25 cellular contexts compared by ENCODE assay signal in the genomic region with DNA sequence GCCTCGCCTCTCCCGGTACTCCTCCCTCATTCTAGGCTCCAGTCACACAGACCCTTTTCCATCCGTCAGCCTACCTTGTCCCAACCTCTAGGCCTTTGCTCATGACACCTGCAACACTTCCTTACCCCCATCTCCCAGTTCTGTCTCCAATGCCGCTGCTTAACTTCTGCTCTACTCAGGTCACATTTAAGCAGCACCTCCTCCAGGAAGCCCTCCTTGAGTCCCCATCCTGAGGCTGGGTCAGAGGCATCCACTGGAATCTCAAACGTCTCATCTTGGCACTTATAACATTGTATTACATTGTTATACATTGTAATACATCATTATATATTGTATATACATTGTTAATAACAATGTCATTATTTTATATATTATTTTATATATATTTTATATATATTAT. TPM values are rescaled to one million over a fixed set of nuclear protein-coding genes. Genes with fewer than 3 reads are reported as not detected.
DNase-seq lines count a peak whose midpoint lies in the region; ATAC-seq and TF ChIP-seq lines count a peak whose summit lies in the region.
"Had no signal": no experiment of that assay in that cellular context is flagged by ENCODE, and none has a peak within 500 bp of the region (broad histone marks: within the 10 kb centered on the region; RNA-seq: fewer than 3 reads in every experiment).

No MANE protein-coding gene starts in this region.

- H3K27me3 ChIP-seq in CD4-positive, alpha-beta T cell (ENCODE audit: control insufficient read depth, insufficient read depth, low read length), result no peaks in the 10 kb centered on the region
- H3K27me3 ChIP-seq in OCI-LY1 (ENCODE audit: insufficient read depth, low read length) (no peaks in the 10 kb centered on the region), neural progenitor cell (peaks cover 13% of the 10 kb centered on the region), BE2C (no peaks in the 10 kb centered on the region)
- H3K27me3 ChIP-seq: MG63 had no signal

- H3K4me1 Mint-ChIP-seq in CD4-positive, alpha-beta T cell (ENCODE audit: low read depth), result peaks cover 29% of the 10 kb centered on the region
- H3K4me1 Mint-ChIP-seq in WTC11 (peaks cover 7% of the 10 kb centered on the region), neural progenitor cell (peaks cover 12% of the 10 kb centered on the region)

- H3K9me2 ChIP-seq in OCI-LY1 (ENCODE audit: low read depth, low read length), result no peaks in the 10 kb centered on the region
- H3K9me2 ChIP-seq: SK-N-SH had no signal

- H4K20me1 ChIP-seq in OCI-LY1 (ENCODE audit: insufficient read depth, low read length), result no peaks in the 10 kb centered on the region
- H4K20me1 ChIP-seq in neural progenitor cell (ENCODE audit: low read depth), result no peaks in the 10 kb centered on the region

- peak overlapping the region; percentile 65 for H3K27ac Mint-ChIP-seq in CD4-positive, alpha-beta T cell
- H3K27ac Mint-ChIP-seq in WTC11, result no peak overlapping the region
- peak overlapping the region; percentile 7 for H3K27ac Mint-ChIP-seq in neural progenitor cell
- H3K27ac Mint-ChIP-seq: HFFc6 had no signal

- H3K27me3 Mint-ChIP-seq in CD4-positive, alpha-beta T cell, result no peaks in the 10 kb centered on the region
- H3K27me3 Mint-ChIP-seq in WTC11 (ENCODE audit: low read depth) (no peaks in the 10 kb centered on the region; the same call in 1 of the 2 replicates), neural progenitor cell (ENCODE audit: insufficient read depth, low read depth) (peaks cover 29% of the 10 kb centered on the region)

- no peak overlapping the region for H3K27ac ChIP-seq in CD4-positive, alpha-beta T cell (ENCODE audit: low read depth, low read length)
- peak overlapping the region; percentile 87 for H3K27ac ChIP-seq in OCI-LY1 (ENCODE audit: low read depth, low read length, poor library complexity, severe bottlenecking)
- no peak overlapping the region for H3K27ac ChIP-seq in neural progenitor cell

- no peak for DNase-seq in CD4-positive, alpha-beta T cell
- DNase-seq in WTC11 (ENCODE audit: low spot score) (no peak), neural progenitor cell (ENCODE audit: low spot score) (no peak), superior temporal gyrus (ENCODE audit: extremely low spot score) (no peak), BE2C (no peak), Kasumi-1 (lab: John Stamatoyannopoulos, UW) (no peak)
- DNase-seq: AML-193, DMS53, H7, HFFc6, IMR-90, MG63, NCI-H1417, NCI-H187 treated with DMSO at 0.1 percent for 48 hours, NCI-H2107, NCI-H446 treated with DMSO at 0.1 percent for 48 hours, NCI-H526 treated with DMSO at 0.1 percent for 48 hours, SIG-M5, SK-N-SH had no signal

- POLR2A ChIA-PET in CD4-positive, alpha-beta T cell (lab: Charles Lee), result interaction anchor here (1.0 kb wide), 1 partner anchor 71 kb away, joined by 4 read pairs; no protein-coding TSS in a partner anchor
- POLR2A ChIA-PET in WTC11 (lab: Charles Lee), result interaction anchor here (0.6 to 0.7 kb wide), 2 partner anchors 18 to 307 kb away, joined by 3 to 7 read pairs; no protein-coding TSS in a partner anchor

- H3K36me3 Mint-ChIP-seq in CD4-positive, alpha-beta T cell (ENCODE audit: low read depth), result no peaks in the 10 kb centered on the region
- H3K36me3 Mint-ChIP-seq in WTC11 (no peaks in the 10 kb centered on the region), neural progenitor cell (no peaks in the 10 kb centered on the region)
- H3K36me3 Mint-ChIP-seq: CD14-positive monocyte had no signal

- intact Hi-C loops in CD4-positive, alpha-beta T cell (cut with DNase I, micrococcal nuclease), result loop anchor here in 1 of 2 experiments (1.0 to 5.0 kb wide), 2 partner anchors 49 to 111 kb away; no protein-coding TSS in a partner anchor

- no peaks in the 10 kb centered on the region for H3K9me3 ChIP-seq in CD4-positive, alpha-beta T cell (ENCODE audit: control insufficient read depth, low read length)
- H3K9me3 ChIP-seq in OCI-LY1 (ENCODE audit: low read length), result no peaks in the 10 kb centered on the region
- H3K9me3 ChIP-seq in neural progenitor cell (ENCODE audit: low read depth), result no peaks in the 10 kb centered on the region
- no peaks in the 10 kb centered on the region for H3K9me3 ChIP-seq in BE2C
- H3K9me3 ChIP-seq: MG63, SK-N-SH had no signal

- H3K9me3 Mint-ChIP-seq in CD4-positive, alpha-beta T cell, result no peaks in the 10 kb centered on the region
- no peaks in the 10 kb centered on the region for H3K9me3 Mint-ChIP-seq in WTC11
- H3K9me3 Mint-ChIP-seq in neural progenitor cell, result no peaks in the 10 kb centered on the region
- H3K9me3 Mint-ChIP-seq: HFFc6 had no signal

- H3F3A ChIP-seq in OCI-LY1 (ENCODE audit: insufficient read depth, low read length) (peaks cover 12% of the 10 kb centered on the region; the same call in 1 of the 2 replicates), neural progenitor cell (ENCODE audit: low read depth) (no peaks in the 10 kb centered on the region)

- peaks cover 58% of the 10 kb centered on the region for H3K36me3 ChIP-seq in OCI-LY1 (ENCODE audit: insufficient read depth, low read length)
- no peaks in the 10 kb centered on the region for H3K36me3 ChIP-seq in neural progenitor cell
- no peaks in the 10 kb centered on the region for H3K36me3 ChIP-seq in BE2C
- H3K36me3 ChIP-seq: MG63 had no signal

- H3K4me3 ChIP-seq in OCI-LY1 (ENCODE audit: low read depth, low read length, poor library complexity, severe bottlenecking), result no peak overlapping the region
- no peak overlapping the region for H3K4me3 ChIP-seq in neural progenitor cell
- H3K4me3 ChIP-seq in BE2C (ENCODE audit: low read depth, low read length), result no peak overlapping the region
- H3K4me3 ChIP-seq: GM12878, MG63 had no signal

- H3K4me3 Mint-ChIP-seq in CD4-positive, alpha-beta T cell, result no peak overlapping the region
- no peak overlapping the region for H3K4me3 Mint-ChIP-seq in WTC11
- no peak overlapping the region for H3K4me3 Mint-ChIP-seq in neural progenitor cell
- H3K4me3 Mint-ChIP-seq: CD14-positive monocyte, HFFc6 had no signal

- H3K4me1 ChIP-seq in OCI-LY1 (ENCODE audit: insufficient read depth, low read length, severe bottlenecking), result peaks cover 64% of the 10 kb centered on the region
- peaks cover 5% of the 10 kb centered on the region for H3K4me1 ChIP-seq in neural progenitor cell
- H3K4me1 ChIP-seq in BE2C, result peaks cover 4% of the 10 kb centered on the region

- H2AFZ ChIP-seq in OCI-LY1 (ENCODE audit: low read length) (no peak overlapping the region), neural progenitor cell (replicated peaks) (no peak overlapping the region)

- no peaks in the 10 kb centered on the region for H3K79me2 ChIP-seq in OCI-LY1 (ENCODE audit: insufficient read depth, low read length)
- H3K79me2 ChIP-seq in neural progenitor cell (ENCODE audit: low read depth), result no peaks in the 10 kb centered on the region

- no peak for TF ChIP-seq CTCF in CD4-positive, alpha-beta T cell (IDR thresholded peaks at IDR 0.05)
- TF ChIP-seq CTCF in OCI-LY1 (IDR thresholded peaks at IDR 0.05; ENCODE audit: low read length) (no peak), WTC11 (IDR thresholded peaks at IDR 0.05) (no peak), neural progenitor cell (IDR thresholded peaks at IDR 0.05) (no peak), BE2C (IDR thresholded peaks at IDR 0.05; ENCODE audit: low read depth, low read length) (no peak)

- H3K4me2 ChIP-seq in OCI-LY1 (ENCODE audit: low read length) (no peak overlapping the region), neural progenitor cell (no peak overlapping the region)
- H3K4me2 ChIP-seq: SK-N-SH had no signal

- no peak for ATAC-seq in CD4-positive, alpha-beta T cell (ENCODE audit: poor library complexity)
- no peak for ATAC-seq in WTC11
- ATAC-seq in GM21447 (IDR thresholded peaks at IDR 0.05; ENCODE audit: unreplicated experiment), result no peak
- ATAC-seq: GM12878 had no signal

- H3K9ac ChIP-seq in OCI-LY1 (ENCODE audit: low read length) (no peak overlapping the region), neural progenitor cell (no peak overlapping the region)
- H3K9ac ChIP-seq: SK-N-SH had no signal

- CTCF ChIA-PET in CD4-positive, alpha-beta T cell (lab: Charles Lee), result interaction anchor here (1.0 kb wide), 1 partner anchor 33 kb away, joined by 3 read pairs; the partner anchor contains the start of gene RASAL1
- CTCF ChIA-PET in WTC11 (lab: Charles Lee), result interaction anchor here (0.9 to 2.2 kb wide), 9 partner anchors 10 to 110 kb away, joined by 3 to 27 read pairs (median 11); partner anchors contain the start of genes CFAP73 and RASAL1

TF ChIP-seq in WTC11, 78 proteins besides CTCF, POLR2A, EP300 and RAD21:
- TF ChIP-seq HMGA2 (CRISPR knock-in tag; IDR thresholded peaks at IDR 0.05), result peak; percentile 81; the same call in 1 of the 2 replicates
- no peak for TF ChIP-seq ZMAT4 (CRISPR knock-in tag; IDR thresholded peaks at IDR 0.05)

RNA-seq across cellular contexts. Expression of gene RASAL1, which starts 32.8 kb away (rescaled TPM):
- 1 to 10 TPM; 1.2 to 2.7 TPM for total RNA-seq in CD4-positive, alpha-beta T cell
- total RNA-seq in WTC11 (2021) (6.9 to 8.1 TPM (median 8.0 TPM) in 3 replicates), neural progenitor cell (ENCODE audit: low replicate concordance) (0.50 and 1.4 TPM in 2 replicates)
- polyA plus RNA-seq in BE2C (2012; ENCODE audit: insufficient read depth, insufficient read length, low read depth), result not detected
- total RNA-seq: HFFc6, IMR-90, LHCN-M2 had no signal
- polyA plus RNA-seq: AG04450, CD14-positive monocyte, IMR-90, SK-N-SH had no signal

RNA-seq across cellular contexts. Expression of gene DTX1, which starts 46.3 kb away (rescaled TPM):
- total RNA-seq in CD4-positive, alpha-beta T cell, result 10 to 100 TPM; 14.0 to 14.2 TPM
- total RNA-seq in WTC11 (2021) (6.2 to 9.2 TPM (median 7.7 TPM) in 3 replicates), neural progenitor cell (ENCODE audit: low replicate concordance) (0.49 and 5.2 TPM in 2 replicates)
- 11.9 TPM for polyA plus RNA-seq in BE2C (2012; ENCODE audit: insufficient read depth, insufficient read length, low read depth)
- total RNA-seq: HFFc6, IMR-90 had no signal
- polyA plus RNA-seq: IMR-90 had no signal

RNA-seq across cellular contexts. Expression of gene CFAP73, which starts 46.7 kb away (rescaled TPM):
- 1 to 10 TPM in 1 of 2 experiments, under 1 TPM in 1; 0.92 to 1.2 TPM for total RNA-seq in CD4-positive, alpha-beta T cell
- 0.30 to 0.94 TPM (median 0.37 TPM) in 3 replicates for total RNA-seq in WTC11 (2021)
- total RNA-seq in neural progenitor cell (ENCODE audit: low replicate concordance), result 0.19 TPM in 1 of 2 replicates, not detected in the other
- polyA plus RNA-seq in BE2C (2012; ENCODE audit: insufficient read depth, insufficient read length, low read depth), result not detected
- total RNA-seq: H7, IMR-90, LHCN-M2 had no signal
- polyA plus RNA-seq: AG04450, GM12878, IMR-90, SK-N-SH had no signal
